Comparison of ENCODE assay signal across 20 cellular contexts in the genomic region with DNA sequence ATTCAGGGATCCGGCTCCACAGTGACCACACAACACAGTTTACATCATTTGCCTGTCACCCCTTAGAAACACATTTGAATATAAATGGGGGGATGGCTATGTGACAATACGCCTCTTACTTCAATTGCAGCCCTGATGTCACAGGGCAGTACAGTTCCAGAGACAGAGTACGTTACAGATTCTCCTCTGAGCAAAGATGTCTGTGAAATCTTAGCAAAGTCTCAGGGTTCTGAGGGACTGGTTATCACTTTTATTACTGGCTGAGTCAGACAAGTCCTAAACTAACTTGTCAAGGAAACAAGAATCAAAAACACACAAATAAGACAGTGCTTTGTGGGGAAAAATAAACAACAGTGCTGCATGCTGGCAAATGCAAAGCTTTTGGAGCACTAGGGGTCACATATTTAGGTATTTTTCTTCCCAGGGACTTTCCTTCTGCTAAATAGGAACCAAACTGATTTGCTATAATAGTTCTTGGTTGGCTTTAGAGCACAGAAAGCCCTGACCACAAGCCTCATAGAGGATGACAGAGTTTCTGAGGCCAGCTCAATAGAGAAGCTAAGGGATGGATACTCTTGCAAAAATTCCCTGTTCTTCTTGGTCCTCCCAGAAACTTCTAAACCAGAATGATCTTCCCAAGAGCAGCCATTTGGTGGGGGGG.
"Had no signal": no experiment of that assay in that cellular context is flagged by ENCODE, and none has a peak within 500 bp of the region (broad histone marks: within the 10 kb centered on the region; RNA-seq: fewer than 3 reads in every experiment).

No MANE protein-coding gene starts in this region.

- H3K27ac Mint-ChIP-seq: activated CD8-positive, alpha-beta T cell treated with anti-CD3 and anti-CD28 coated beads, Interleukin-2, amount 10 ng/mL, durations not matched to agents 7 days and 5 days; activated naive CD8-positive, alpha-beta T cell; activated T-cell treated with anti-CD3 and anti-CD28 coated beads, Interleukin-2, amount 50 U/mL, for 24 hours; activated T-helper 1 cell treated with anti-CD3 and anti-CD28 coated beads, Interleukin-12 subunit alpha, Interleukin-12 subunit beta, Interleukin-2, Interleukin-4 antibody, amounts not matched to agents 30 ng/mL and 10 ng/mL and 1 ng/mL, durations not matched to agents 14 hours and 24 hours and 36 hours; T-helper 1 cell treated with Interleukin-12 subunit alpha and Interleukin-12 subunit beta and Interleukin-4 antibody, amounts not matched to agents 30 μg/mL and 1 μg/mL, for 36 hours; WTC11 had no signal

- H3K9me3 Mint-ChIP-seq: activated T-cell treated with anti-CD3 and anti-CD28 coated beads, Interleukin-2, amount 50 U/mL, for 24 hours; activated T-helper 1 cell treated with anti-CD3 and anti-CD28 coated beads, Interleukin-12 subunit alpha, Interleukin-12 subunit beta, Interleukin-2, Interleukin-4 antibody, amounts not matched to agents 30 ng/mL and 10 ng/mL and 1 ng/mL, durations not matched to agents 14 hours and 24 hours and 36 hours; T-helper 1 cell treated with Interleukin-12 subunit alpha and Interleukin-12 subunit beta and Interleukin-4 antibody, amounts not matched to agents 30 μg/mL and 1 μg/mL, for 36 hours; WTC11 had no signal

- H3K36me3 Mint-ChIP-seq: activated naive CD8-positive, alpha-beta T cell; WTC11 had no signal

- ATAC-seq: activated CD8-positive, alpha-beta T cell treated with anti-CD3 and anti-CD28 coated beads, Interleukin-2, amount 10 ng/mL, durations not matched to agents 7 days and 5 days; WTC11 had no signal

- DNase-seq: activated CD4-positive, alpha-beta T cell treated with anti-CD3 and anti-CD28 coated beads for 48 hours; activated CD4-positive, alpha-beta T cell treated with anti-CD3 and anti-CD28 coated beads, Interleukin-2, amount 50 U/mL, for 4 hours; activated CD4-positive, CD25-positive, alpha-beta regulatory T cell treated with anti-CD3 and anti-CD28 coated beads, Interleukin-2, amount 50 U/mL, for 72 hours; activated CD8-positive, alpha-beta T cell treated with anti-CD3 and anti-CD28 coated beads, Interleukin-2, amount 10 ng/mL, durations not matched to agents 7 days and 5 days; activated effector memory CD4-positive, alpha-beta T cell treated with Interleukin-2 at 50 U/mL for 16 hours; activated naive CD4-positive, alpha-beta T cell; activated T-cell treated with anti-CD3 and anti-CD28 coated beads, Interleukin-2, amount 50 U/mL, for 24 hours; amygdala; caudate nucleus; NCI-H1048; NCI-H146; NCI-H187 treated with DMSO at 0.1 percent for 48 hours; NCI-H2081 treated with DMSO at 0.1 percent for 48 hours; SHP77 treated with DMSO at 0.1 percent for 48 hours had no signal

- H3K4me3 Mint-ChIP-seq: activated CD8-positive, alpha-beta T cell treated with anti-CD3 and anti-CD28 coated beads, Interleukin-2, amount 10 ng/mL, durations not matched to agents 7 days and 5 days; activated naive CD8-positive, alpha-beta T cell; activated T-cell treated with anti-CD3 and anti-CD28 coated beads, Interleukin-2, amount 50 U/mL, for 24 hours; activated T-helper 1 cell treated with anti-CD3 and anti-CD28 coated beads, Interleukin-12 subunit alpha, Interleukin-12 subunit beta, Interleukin-2, Interleukin-4 antibody, amounts not matched to agents 30 ng/mL and 10 ng/mL and 1 ng/mL, durations not matched to agents 14 hours and 24 hours and 36 hours; T-helper 1 cell treated with Interleukin-12 subunit alpha and Interleukin-12 subunit beta and Interleukin-4 antibody, amounts not matched to agents 30 μg/mL and 1 μg/mL, for 36 hours; WTC11 had no signal

- FAIRE-seq: astrocyte, RCC 7860 had no signal
